Comparison of ENCODE assay signal across 16 cellular contexts in the genomic region with DNA sequence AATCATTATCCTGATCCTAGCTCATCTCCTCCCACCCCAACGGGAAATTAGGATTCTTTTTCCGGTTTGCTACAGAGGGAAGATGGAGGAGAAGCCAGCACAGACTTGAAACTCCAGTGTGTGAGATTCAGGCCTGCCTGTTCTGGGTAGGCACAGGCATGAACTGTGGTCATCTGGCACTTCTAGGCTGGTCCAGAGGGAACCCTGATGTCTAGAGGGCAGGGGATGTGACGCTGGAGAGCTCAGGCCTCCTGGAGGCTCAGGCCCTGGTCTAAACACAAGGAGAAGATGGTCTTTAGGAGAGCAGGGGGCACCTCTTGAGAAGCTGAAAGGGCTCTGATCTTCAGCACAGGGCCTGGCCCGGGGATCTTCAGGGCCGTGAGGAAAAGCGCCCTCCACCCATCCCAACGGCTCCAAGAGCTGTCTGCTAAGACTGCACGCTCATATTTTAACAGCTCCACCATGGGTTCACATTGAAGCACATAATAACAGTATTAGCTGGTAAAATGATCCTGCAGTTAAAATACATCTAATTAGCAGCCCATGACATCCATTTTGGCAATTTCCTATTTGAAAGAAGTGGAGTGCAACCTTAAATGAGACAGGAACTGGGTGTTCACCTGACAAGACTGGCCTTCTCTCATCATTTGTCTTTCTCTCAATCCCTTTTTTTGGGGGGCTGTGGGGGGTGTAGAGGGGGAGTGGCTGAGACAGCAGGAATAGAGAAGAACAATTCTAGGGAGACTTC. TPM values are rescaled to one million over a fixed set of nuclear protein-coding genes. Genes with fewer than 3 reads are reported as not detected.
DNase-seq lines count a peak whose midpoint lies in the region; ATAC-seq and TF ChIP-seq lines count a peak whose summit lies in the region.
"Had no signal": no experiment of that assay in that cellular context is flagged by ENCODE, and none has a peak within 500 bp of the region (broad histone marks: within the 10 kb centered on the region; RNA-seq: fewer than 3 reads in every experiment).

No MANE protein-coding gene starts in this region.

- H3K27me3 Mint-ChIP-seq in activated naive CD4-positive, alpha-beta T cell treated with anti-CD3 and anti-CD28 coated beads for 36 hours (ENCODE audit: low read depth): no peaks in the 10 kb centered on the region
- H3K27me3 Mint-ChIP-seq in activated CD4-positive, alpha-beta memory T cell treated with anti-CD3 and anti-CD28 coated beads for 36 hours: no peaks in the 10 kb centered on the region

- no peaks in the 10 kb centered on the region for H3K9me3 Mint-ChIP-seq in activated naive CD4-positive, alpha-beta T cell treated with anti-CD3 and anti-CD28 coated beads for 36 hours
- no peaks in the 10 kb centered on the region for H3K9me3 Mint-ChIP-seq in activated CD4-positive, alpha-beta memory T cell treated with anti-CD3 and anti-CD28 coated beads for 36 hours

- H3K36me3 Mint-ChIP-seq in activated naive CD4-positive, alpha-beta T cell treated with anti-CD3 and anti-CD28 coated beads for 36 hours (ENCODE audit: low read depth): peaks cover 47% of the 10 kb centered on the region
- peaks cover 26% of the 10 kb centered on the region for H3K36me3 Mint-ChIP-seq in activated CD4-positive, alpha-beta memory T cell treated with anti-CD3 and anti-CD28 coated beads for 36 hours

- H2AFZ ChIP-seq in PC-9: no peak overlapping the region

- intact Hi-C loops in activated naive CD4-positive, alpha-beta T cell treated with anti-CD3 and anti-CD28 coated beads for 36 hours (cut with micrococcal nuclease): no loop called here
- intact Hi-C loops in activated CD4-positive, alpha-beta memory T cell treated with anti-CD3 and anti-CD28 coated beads for 36 hours (cut with micrococcal nuclease): no loop called here
- intact Hi-C loops in PC-9 (cut with micrococcal nuclease; ENCODE audit: unreplicated experiment): no loop called here

- CTCF ChIA-PET in activated naive CD4-positive, alpha-beta T cell treated with anti-CD3 and anti-CD28 coated beads for 36 hours (lab: Charles Lee): interaction anchor here (0.5 to 2.5 kb wide), 15 partner anchors 8 to 1025 kb away, joined by 3 to 10 read pairs (median 6); a partner anchor contains a TSS
- CTCF ChIA-PET in activated CD4-positive, alpha-beta memory T cell treated with anti-CD3 and anti-CD28 coated beads for 36 hours (lab: Charles Lee): interaction anchor here (0.8 to 10.7 kb wide), 15 partner anchors 8 to 1098 kb away, joined by 3 to 110 read pairs (median 5); a partner anchor contains a TSS
- CTCF ChIA-PET in PC-9 (lab: Charles Lee): no interaction called here

- no peak for TF ChIP-seq POLR2A in suprapubic skin (IDR thresholded peaks at IDR 0.05)

- POLR2A ChIA-PET in activated CD4-positive, alpha-beta memory T cell treated with anti-CD3 and anti-CD28 coated beads for 36 hours (lab: Charles Lee): interaction anchor here (0.9 to 23.9 kb wide), 10 partner anchors 10 to 252 kb away, joined by 3 to 425 read pairs (median 4); a partner anchor contains a TSS
- POLR2A ChIA-PET in PC-9 (lab: Charles Lee; ENCODE audit: unreplicated experiment): no interaction called here

- no peaks in the 10 kb centered on the region for H4K20me1 ChIP-seq in PC-9 (ENCODE audit: insufficient read depth)

- DNase-seq in activated naive CD4-positive, alpha-beta T cell treated with anti-CD3 and anti-CD28 coated beads for 36 hours: no peak
- no peak for DNase-seq in activated naive CD4-positive, alpha-beta T cell treated with Interleukin-2 at 50 U/mL for 16 hours
- no peak for DNase-seq in activated CD4-positive, alpha-beta memory T cell treated with anti-CD3 and anti-CD28 coated beads for 36 hours
- no peak for DNase-seq in suprapubic skin (ENCODE audit: low spot score in 2 of 2)
- DNase-seq in PC-9: no peak
- no peak for DNase-seq in pons (ENCODE audit: low spot score)
- DNase-seq: activated CD4-positive, CD25-positive, alpha-beta regulatory T cell; DMS 273 treated with DMSO at 0.1 percent for 48 hours; left ventricle myocardium inferior; NCI-H187; NCI-H524 treated with DMSO at 0.1 percent for 48 hours; stimulated activated CD4-positive, alpha-beta T cell treated with anti-CD3 and anti-CD28 coated beads, Interleukin-1b, Interleukin-23, amount 100 ng/mL, for 48 hours; upper lobe of left lung had no signal

- H3F3A ChIP-seq in PC-9 (ENCODE audit: insufficient read depth, low read depth): no peaks in the 10 kb centered on the region

- H3K27ac ChIP-seq in esophagus (ENCODE audit: low read depth in 2 of 2, low read length in 1 of 2) (peak overlapping the region; percentile 1 to 24), suprapubic skin (peak overlapping the region; percentile 79), PC-9 (no peak overlapping the region)
- H3K27ac ChIP-seq: left ventricle myocardium inferior had no signal

- peaks cover 92% of the 10 kb centered on the region for H3K4me1 Mint-ChIP-seq in activated naive CD4-positive, alpha-beta T cell treated with anti-CD3 and anti-CD28 coated beads for 36 hours (ENCODE audit: low read depth)
- peaks cover 88% of the 10 kb centered on the region for H3K4me1 Mint-ChIP-seq in activated CD4-positive, alpha-beta memory T cell treated with anti-CD3 and anti-CD28 coated beads for 36 hours (ENCODE audit: low read depth)

- no TSS peak for BruUV-seq in PC-9 (replicated peaks; lab: Mats Ljungman, UMichigan)

- no peak for TF ChIP-seq EP300 in suprapubic skin (IDR thresholded peaks at IDR 0.05)

- H3K27ac Mint-ChIP-seq in activated naive CD4-positive, alpha-beta T cell treated with anti-CD3 and anti-CD28 coated beads for 36 hours: peak overlapping the region; percentile 93
- H3K27ac Mint-ChIP-seq in activated CD4-positive, alpha-beta memory T cell treated with anti-CD3 and anti-CD28 coated beads for 36 hours: peak overlapping the region; percentile 96

- H3K9me2 ChIP-seq in PC-9 (ENCODE audit: insufficient read depth): no peaks in the 10 kb centered on the region

- H3K4me1 ChIP-seq in esophagus (ENCODE audit: control insufficient read depth in 2 of 2, insufficient read depth in 2 of 2, low read length in 1 of 2): peaks cover 10 to 13% of the 10 kb centered on the region in 2 donors
- peaks cover 70% of the 10 kb centered on the region for H3K4me1 ChIP-seq in suprapubic skin
- H3K4me1 ChIP-seq in PC-9 (replicated peaks; ENCODE audit: insufficient read depth): no peaks in the 10 kb centered on the region
- H3K4me1 ChIP-seq: left ventricle myocardium inferior had no signal

- WGBS in esophagus, 2 donors: 65 to 74% methylated on average over 8 of the region's 8 CpGs
- WGBS in suprapubic skin: 49% methylated on average over 8 of the region's 8 CpGs

- H3K79me2 ChIP-seq in PC-9 (ENCODE audit: low read depth): no peaks in the 10 kb centered on the region

- H3K9me3 ChIP-seq in esophagus (ENCODE audit: control insufficient read depth in 2 of 2, insufficient read depth in 1 of 2, low read depth in 1 of 2, low read length in 1 of 2) (peaks cover 0 to 8% of the 10 kb centered on the region in 2 donors), suprapubic skin (no peaks in the 10 kb centered on the region), PC-9 (ENCODE audit: insufficient read depth, low read depth) (no peaks in the 10 kb centered on the region)

- H3K27me3 ChIP-seq in esophagus (ENCODE audit: control insufficient read depth in 1 of 2, insufficient read depth in 2 of 2, low read length in 2 of 2): no peaks in the 10 kb centered on the region
- H3K27me3 ChIP-seq in suprapubic skin: peaks cover 4% of the 10 kb centered on the region
- H3K27me3 ChIP-seq in PC-9 (ENCODE audit: insufficient read depth, low read depth): peaks cover 6% of the 10 kb centered on the region; the same call in 1 of the 2 replicates

- no peak overlapping the region for H3K4me3 ChIP-seq in esophagus (ENCODE audit: low read depth in 1 of 2, low read length in 2 of 2)
- no peak overlapping the region for H3K4me3 ChIP-seq in suprapubic skin
- H3K4me3 ChIP-seq in PC-9: no peak overlapping the region
- H3K4me3 ChIP-seq: left ventricle myocardium inferior, upper lobe of left lung had no signal

- H3K4me2 ChIP-seq in PC-9: no peak overlapping the region

- peak overlapping the region; percentile 74 for H3K4me3 Mint-ChIP-seq in activated naive CD4-positive, alpha-beta T cell treated with anti-CD3 and anti-CD28 coated beads for 36 hours
- H3K4me3 Mint-ChIP-seq in activated CD4-positive, alpha-beta memory T cell treated with anti-CD3 and anti-CD28 coated beads for 36 hours: peak overlapping the region; percentile 76

- no peak for ATAC-seq in GM21786 (IDR thresholded peaks at IDR 0.05; ENCODE audit: unreplicated experiment)
- ATAC-seq: Panc1 had no signal

- TF ChIP-seq CTCF in suprapubic skin (IDR thresholded peaks at IDR 0.05) (no peak), PC-9 (conservative IDR thresholded peaks at IDR 0.05) (no peak)

- H3K36me3 ChIP-seq in esophagus (ENCODE audit: control insufficient read depth in 2 of 2, insufficient read depth in 2 of 2, low read length in 1 of 2) (peaks cover 0 to 1% of the 10 kb centered on the region in 2 donors), suprapubic skin (no peaks in the 10 kb centered on the region), PC-9 (ENCODE audit: low read depth) (no peaks in the 10 kb centered on the region)
- H3K36me3 ChIP-seq: left ventricle myocardium inferior, upper lobe of left lung had no signal

RNA-seq across cellular contexts. Expression of a gene that starts 35.4 kb away (rescaled TPM):
- total RNA-seq in activated naive CD4-positive, alpha-beta T cell treated with anti-CD3 and anti-CD28 coated beads for 36 hours: 10 to 100 TPM; 71.7 to 71.9 TPM
- 10 to 100 TPM; 48.9 to 49.1 TPM for total RNA-seq in activated CD4-positive, alpha-beta memory T cell treated with anti-CD3 and anti-CD28 coated beads for 36 hours
- 1 to 10 TPM; 1.7 to 2.2 TPM for polyA plus RNA-seq in esophagus
- total RNA-seq in suprapubic skin (10 to 100 TPM; 35.9 to 53.8 (median 47.5) TPM), PC-9 (2021) (not detected in 2 replicates)

Comparison
In these comparisons a context has a peak if more than half of its experiments do, and no peak if none do; other contexts are left out.
1. RNA of a gene that starts 35.4 kb away (total RNA-seq): 71.7 to 71.9 TPM in activated naive CD4-positive, alpha-beta T cell treated with anti-CD3 and anti-CD28 coated beads for 36 hours, 35.9 to 53.8 TPM in suprapubic skin and 48.9 to 49.1 TPM in activated CD4-positive, alpha-beta memory T cell treated with anti-CD3 and anti-CD28 coated beads for 36 hours; not detected in PC-9; every median in the first group is over 10 times any median in the second.